19 cellular contexts compared by ENCODE assay signal in genomic region chr14:70339039-70339438, GRCh38.
"Had no signal": no experiment of that assay in that cellular context is flagged by ENCODE, and none has a peak within 500 bp of the region (broad histone marks: within the 10 kb centered on the region; RNA-seq: fewer than 3 reads in every experiment).

No MANE protein-coding gene starts in this region.

- ATAC-seq: effector memory CD8-positive, alpha-beta T cell; heart left ventricle; naive thymus-derived CD8-positive, alpha-beta T cell; stimulated activated memory B cell treated with anti-CD40 and anti-IgM and Interleukin-4, amounts not matched to agents 10 μg/mL and 1 μg/mL and 100 μg/mL, for 72 hours; stimulated activated naive CD8-positive, alpha-beta T cell treated with anti-CD3 and anti-CD28 coated beads, Interleukin-15, amount 100 ng/mL, for 72 hours; upper lobe of right lung had no signal

- H3K4me3 ChIP-seq: esophagus squamous epithelium, heart left ventricle, right atrium auricular region, smooth muscle cell, testis, tibial nerve, upper lobe of right lung had no signal

- H3K27ac ChIP-seq: epithelial cell of prostate, esophagus squamous epithelium, heart left ventricle, neutrophil, right atrium auricular region, testis, tibial nerve, upper lobe of right lung had no signal

- H3K4me1 ChIP-seq: esophagus squamous epithelium, right atrium auricular region, testis, tibial nerve, upper lobe of right lung had no signal

- H3K27me3 ChIP-seq: esophagus squamous epithelium, heart left ventricle, neutrophil, right atrium auricular region, testis, tibial nerve, upper lobe of right lung had no signal

- FAIRE-seq: islet of Langerhans had no signal

- DNase-seq: effector memory CD8-positive, alpha-beta T cell; esophagus squamous epithelium; foreskin melanocyte; heart left ventricle; hypothalamus; kidney glomerular epithelial cell; naive thymus-derived CD8-positive, alpha-beta T cell; posterior cingulate gyrus; stimulated activated CD4-positive, alpha-beta T cell treated with anti-CD3 and anti-CD28 coated beads, Interleukin-4, amount 100 ng/mL, for 24 hours; stimulated activated naive CD8-positive, alpha-beta T cell treated with anti-CD3 and anti-CD28 coated beads, Interleukin-15, amount 100 ng/mL, for 72 hours; testis; upper lobe of right lung had no signal

- H3K9me3 ChIP-seq: testis had no signal

- H3K36me3 ChIP-seq: neutrophil had no signal
